Comparison of ENCODE assay signal across 2 cellular contexts in genomic region chr4:102705391-102705935, GRCh38.
TF ChIP-seq lines count a peak whose summit lies in the region.

No MANE protein-coding gene starts in this region.

TF ChIP-seq in K562, 482 proteins besides CTCF, POLR2A, EP300 and RAD21:
- no peak for TF ChIP-seq NKRF (IDR thresholded peaks at IDR 0.05; ENCODE audit: borderline replicate concordance)
- no peak for TF ChIP-seq NEUROD1 (IDR thresholded peaks at IDR 0.05; ENCODE audit: borderline replicate concordance, low read depth, low read length, partially characterized antibody)
- no peak for TF ChIP-seq MECOM (CRISPR knock-in tag; IDR thresholded peaks at IDR 0.05)
- no peak for TF ChIP-seq SREBF2 (CRISPR knock-in tag; IDR thresholded peaks at IDR 0.05)
- no peak for TF ChIP-seq ZNF232 (CRISPR knock-in tag; IDR thresholded peaks at IDR 0.05)
- TF ChIP-seq SMAD3 (CRISPR knock-in tag; conservative IDR thresholded peaks at IDR 0.05), result no peak
- no peak for TF ChIP-seq BDP1 (IDR thresholded peaks at IDR 0.05; ENCODE audit: insufficient read depth, insufficient read length)
- TF ChIP-seq SRSF9 (IDR thresholded peaks at IDR 0.05; ENCODE audit: borderline replicate concordance, low read depth, low read length), result no peak
- TF ChIP-seq TRIM24 (IDR thresholded peaks at IDR 0.05), result no peak
- TF ChIP-seq MAFK (IDR thresholded peaks at IDR 0.05; ENCODE audit: low read length), result no peak
- no peak for TF ChIP-seq SMARCA4 (IDR thresholded peaks at IDR 0.05)
- no peak for TF ChIP-seq E2F6 (IDR thresholded peaks at IDR 0.05; ENCODE audit: borderline replicate concordance in 1 of 2, extremely low read depth in 1 of 2, insufficient read depth in 1 of 2, insufficient read length in 1 of 2, low read depth in 1 of 2, low read length in 1 of 2, poor library complexity in 1 of 2, severe bottlenecking in 1 of 2)
- no peak for TF ChIP-seq GABPB2 (CRISPR knock-in tag; conservative IDR thresholded peaks at IDR 0.05)
- no peak for TF ChIP-seq LCOR (CRISPR knock-in tag; IDR thresholded peaks at IDR 0.05)
- no peak for TF ChIP-seq HES1 (IDR thresholded peaks at IDR 0.05; ENCODE audit: low read depth)
- no peak for TF ChIP-seq RBM39 (optimal IDR thresholded peaks at IDR 0.05; ENCODE audit: low read depth, low read length)
- TF ChIP-seq KLF13 (tag; IDR thresholded peaks at IDR 0.05; ENCODE audit: borderline replicate concordance, low read depth), result no peak
- TF ChIP-seq ZNF239 (CRISPR knock-in tag; IDR thresholded peaks at IDR 0.05), result no peak
- TF ChIP-seq TBP (optimal IDR thresholded peaks at IDR 0.05; ENCODE audit: low read depth, low read length), result no peak
- no peak for TF ChIP-seq NR0B1 (IDR thresholded peaks at IDR 0.05; ENCODE audit: partially characterized antibody)

TF ChIP-seq in HepG2, 621 proteins besides CTCF, POLR2A, EP300 and RAD21:
- TF ChIP-seq STAG1 (CRISPR knock-in tag; IDR thresholded peaks at IDR 0.05), result peak; percentile 27; the same call in 1 of the 2 replicates
- TF ChIP-seq, protein P1, sequence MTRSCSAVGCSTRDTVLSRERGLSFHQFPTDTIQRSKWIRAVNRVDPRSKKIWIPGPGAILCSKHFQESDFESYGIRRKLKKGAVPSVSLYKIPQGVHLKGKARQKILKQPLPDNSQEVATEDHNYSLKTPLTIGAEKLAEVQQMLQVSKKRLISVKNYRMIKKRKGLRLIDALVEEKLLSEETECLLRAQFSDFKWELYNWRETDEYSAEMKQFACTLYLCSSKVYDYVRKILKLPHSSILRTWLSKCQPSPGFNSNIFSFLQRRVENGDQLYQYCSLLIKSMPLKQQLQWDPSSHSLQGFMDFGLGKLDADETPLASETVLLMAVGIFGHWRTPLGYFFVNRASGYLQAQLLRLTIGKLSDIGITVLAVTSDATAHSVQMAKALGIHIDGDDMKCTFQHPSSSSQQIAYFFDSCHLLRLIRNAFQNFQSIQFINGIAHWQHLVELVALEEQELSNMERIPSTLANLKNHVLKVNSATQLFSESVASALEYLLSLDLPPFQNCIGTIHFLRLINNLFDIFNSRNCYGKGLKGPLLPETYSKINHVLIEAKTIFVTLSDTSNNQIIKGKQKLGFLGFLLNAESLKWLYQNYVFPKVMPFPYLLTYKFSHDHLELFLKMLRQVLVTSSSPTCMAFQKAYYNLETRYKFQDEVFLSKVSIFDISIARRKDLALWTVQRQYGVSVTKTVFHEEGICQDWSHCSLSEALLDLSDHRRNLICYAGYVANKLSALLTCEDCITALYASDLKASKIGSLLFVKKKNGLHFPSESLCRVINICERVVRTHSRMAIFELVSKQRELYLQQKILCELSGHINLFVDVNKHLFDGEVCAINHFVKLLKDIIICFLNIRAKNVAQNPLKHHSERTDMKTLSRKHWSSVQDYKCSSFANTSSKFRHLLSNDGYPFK (CRISPR knock-in tag; IDR thresholded peaks at IDR 0.05; ENCODE audit: borderline replicate concordance), result no peak
